Comparison of ENCODE assay signal across 1 cellular context in genomic region chr6:82246802-82247633, GRCh38.
TF ChIP-seq lines count a peak whose summit lies in the region.

No MANE protein-coding gene starts in this region.

TF ChIP-seq in IMR-90, 13 proteins besides CTCF, POLR2A, EP300 and RAD21 (continued from another document):
- peak; percentile 52; the same call in 1 of the 2 replicates for TF ChIP-seq MAZ (IDR thresholded peaks at IDR 0.05; ENCODE audit: borderline replicate concordance, low read depth, low read length)
TF ChIP-seq in IMR-90: peak in this region for 1.
